In genomic region chr15:73449980-73450379, GRCh38 we compare ENCODE assay signal across 10 cellular contexts. TPM values are rescaled to one million over a fixed set of nuclear protein-coding genes. Genes with fewer than 3 reads are reported as not detected.
"Had no signal": no experiment of that assay in that cellular context is flagged by ENCODE, and none has a peak within 500 bp of the region (broad histone marks: within the 10 kb centered on the region; RNA-seq: fewer than 3 reads in every experiment).

No MANE protein-coding gene starts in this region.

RNA-seq across cellular contexts. Expression of gene REC114, which starts 7.0 kb away (rescaled TPM):
- total RNA-seq: OCI-LY7, PC-3, PC-9, Peyer's patch, RPMI7951, SJCRH30, SJSA1, SK-MEL-5, T-cell had no signal
- polyA plus RNA-seq: SK-N-SH had no signal
